In the genomic region with DNA sequence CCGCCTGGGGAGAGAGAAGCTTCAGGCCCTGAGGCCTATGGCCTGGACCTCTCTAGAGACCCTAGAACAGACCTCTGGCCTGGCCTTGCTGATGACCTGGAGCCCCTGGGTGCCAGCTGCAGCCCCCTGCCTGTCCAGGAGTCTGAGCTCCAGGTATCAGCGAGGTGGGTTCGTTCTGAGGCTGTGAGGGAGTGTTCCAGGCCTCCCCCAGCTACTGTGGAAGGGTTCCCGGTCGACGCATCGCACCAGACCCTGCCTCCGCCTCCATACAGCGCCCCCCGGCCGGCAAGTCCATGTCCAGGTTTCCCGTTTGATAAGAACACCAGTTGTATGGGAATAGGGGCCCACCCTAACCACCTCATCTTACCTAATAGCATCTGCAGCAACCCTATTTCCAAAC, we compare ENCODE assay signal across 15 cellular contexts.
"Had no signal": no experiment of that assay in that cellular context is flagged by ENCODE, and none has a peak within 500 bp of the region (broad histone marks: within the 10 kb centered on the region; RNA-seq: fewer than 3 reads in every experiment).

No MANE protein-coding gene starts in this region.

- DNase-seq: activated CD4-positive, alpha-beta T cell treated with anti-CD3 and anti-CD28 coated beads, Interleukin-2, amount 10 ng/mL, durations not matched to agents 7 days and 5 days; activated CD8-positive, alpha-beta T cell treated with anti-CD3 and anti-CD28 coated beads, Interleukin-2, amount 10 ng/mL, durations not matched to agents 7 days and 5 days; activated gamma-delta T cell; activated T-cell treated with anti-CD3 and anti-CD28 coated beads, Interleukin-2, amount 50 U/mL, for 48 hours; effector CD8-positive, alpha-beta T cell; immature natural killer cell; nephron progenitor cell; occipital lobe; stimulated activated CD4-positive, alpha-beta T cell treated with anti-CD3 and anti-CD28 coated beads, Interleukin-4, amount 100 ng/mL, for 4 hours; stimulated activated naive B cell treated with anti-CD40 and anti-IgM and Interleukin-4, amounts not matched to agents 10 μg/mL and 1 μg/mL and 100 μg/mL, for 72 hours had no signal

- ATAC-seq: activated CD4-positive, CD25-positive, alpha-beta regulatory T cell treated with anti-CD3 and anti-CD28 coated beads, Interleukin-2, amount 50 U/mL, for 24 hours; activated CD8-positive, alpha-beta T cell treated with anti-CD3 and anti-CD28 coated beads, Interleukin-2, amount 10 ng/mL, durations not matched to agents 7 days and 5 days; gastroesophageal sphincter; heart right ventricle; stimulated activated naive B cell treated with anti-CD40 and anti-IgM and Interleukin-4, amounts not matched to agents 10 μg/mL and 1 μg/mL and 100 μg/mL, for 72 hours had no signal

- H3K36me3 ChIP-seq: esophagus muscularis mucosa, gastroesophageal sphincter, heart right ventricle, vagina had no signal

- H3K4me1 ChIP-seq: esophagus muscularis mucosa, gastroesophageal sphincter, vagina had no signal

- H3K4me3 ChIP-seq: esophagus muscularis mucosa, gastroesophageal sphincter, heart right ventricle, vagina had no signal

- H3K27me3 ChIP-seq: esophagus muscularis mucosa, gastroesophageal sphincter, heart right ventricle, vagina had no signal

- H3K9me3 ChIP-seq: gastroesophageal sphincter, vagina had no signal

- H3K27ac ChIP-seq: esophagus muscularis mucosa, gastroesophageal sphincter, heart right ventricle, vagina had no signal
